In the genomic region with DNA sequence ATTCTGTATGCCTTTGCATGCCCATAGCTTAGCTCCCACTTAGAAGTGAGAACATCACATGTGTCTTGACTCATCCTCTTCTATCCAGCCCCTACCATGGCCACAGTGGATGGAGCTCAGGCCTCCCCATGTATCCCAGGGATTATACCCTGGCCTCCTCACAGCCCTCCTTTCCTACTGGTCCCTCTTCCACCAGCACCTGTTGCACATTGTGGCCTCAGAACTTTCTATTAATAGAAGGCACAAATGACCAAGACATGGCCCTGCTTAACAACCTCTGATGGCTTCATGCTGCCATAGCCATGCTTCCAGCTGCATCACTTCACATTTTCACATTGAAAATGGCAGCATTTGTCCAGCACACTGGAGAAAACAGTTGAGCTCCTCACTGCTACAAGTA, we compare ENCODE assay signal across 21 cellular contexts.
DNase-seq lines count a peak whose midpoint lies in the region; ATAC-seq, FAIRE-seq and TF ChIP-seq lines count a peak whose summit lies in the region.
"Had no signal": no experiment of that assay in that cellular context is flagged by ENCODE, and none has a peak within 500 bp of the region (broad histone marks: within the 10 kb centered on the region; RNA-seq: fewer than 3 reads in every experiment).

No MANE protein-coding gene starts in this region.

- H3K9ac ChIP-seq in kidney (ENCODE audit: low read length in 2 of 2) = no peak overlapping the region
- H3K9ac ChIP-seq: BLaER1, GM23248 had no signal

- no peaks in the 10 kb centered on the region for H3K27me3 ChIP-seq in gastrocnemius medialis
- H3K27me3 ChIP-seq: BLaER1 had no signal

- H3K4me3 ChIP-seq in HEK293 (ENCODE audit: low read depth, low read length) = no peak overlapping the region
- no peak overlapping the region for H3K4me3 ChIP-seq in gastrocnemius medialis
- H3K4me3 ChIP-seq in kidney (ENCODE audit: low read length in 2 of 2) = no peak overlapping the region
- H3K4me3 ChIP-seq: BLaER1, GM23248 had no signal

- H3K36me3 ChIP-seq in HEK293 (ENCODE audit: control insufficient read depth in 2 of 2, insufficient read depth in 1 of 2, low read length in 2 of 2) (no peaks in the 10 kb centered on the region), gastrocnemius medialis (no peaks in the 10 kb centered on the region), kidney (ENCODE audit: control insufficient read depth in 1 of 2, insufficient read depth in 2 of 2, low read length in 2 of 2) (no peaks in the 10 kb centered on the region)
- H3K36me3 ChIP-seq: BLaER1 had no signal

- ATAC-seq in gastrocnemius medialis = peak; percentile 64 to 77
- ATAC-seq: CD8-positive, alpha-beta T cell had no signal

- in situ Hi-C loops in gastrocnemius medialis (cut with MboI; ENCODE audit: low sequenced_read_pairs in 4 of 4) = no loop called here

- CTCF ChIA-PET in HEK293 (lab: Yijun Ruan, JAX) = no interaction called here

- intact Hi-C loops in gastrocnemius medialis (cut with DNase I; ENCODE audit: low total_unique reads) (no loop called here), kidney (cut with DNase I) (no loop called here)

- no peak for TF ChIP-seq POLR2A in gastrocnemius medialis (IDR thresholded peaks at IDR 0.05)

- peak; percentile 65 for DNase-seq in myocyte (ENCODE audit: low read depth)
- DNase-seq in gastrocnemius medialis = peak; percentile 20 to 64
- no peak for DNase-seq in kidney
- DNase-seq in activated effector memory CD4-positive, alpha-beta T cell treated with Interleukin-2 at 50 U/mL for 16 hours = no peak
- no peak for DNase-seq in NCI-H2029 (lab: John Stamatoyannopoulos, UW)
- DNase-seq: Caco-2; CD4-positive, CD25-positive, alpha-beta regulatory T cell; CD8-positive, alpha-beta T cell; DMS153; DND-41; GM23248; H7; HCEC 1CT had no signal

- no peak for FAIRE-seq in kidney (lab: Jason Lieb, UNC)
- FAIRE-seq: A204.1, G401.6, GM12892, H1 had no signal

- H3K4me1 ChIP-seq in HEK293 (ENCODE audit: control insufficient read depth, insufficient read depth, low read length) (no peaks in the 10 kb centered on the region), gastrocnemius medialis (peaks cover 15 to 21% of the 10 kb centered on the region in 2 donors), kidney (ENCODE audit: control insufficient read depth in 1 of 2, insufficient read depth in 1 of 2, low read depth in 1 of 2, low read length in 2 of 2) (no peaks in the 10 kb centered on the region)
- H3K4me1 ChIP-seq: BLaER1, Caco-2 had no signal

- no peak overlapping the region for H3K27ac ChIP-seq in HEK293 (ENCODE audit: extremely low read depth, low read depth, low read length)
- H3K27ac ChIP-seq in gastrocnemius medialis = peak overlapping the region; percentile 52 to 80 (median 70)
- H3K27ac ChIP-seq in kidney (ENCODE audit: low read depth in 2 of 2, low read length in 2 of 2) = no peak overlapping the region
- H3K27ac ChIP-seq: 22Rv1, BLaER1, C4-2B, GM23248 had no signal

- H3K9me3 ChIP-seq in HEK293 (ENCODE audit: control insufficient read depth, insufficient read depth, low read depth, low read length) (no peaks in the 10 kb centered on the region), gastrocnemius medialis (no peaks in the 10 kb centered on the region), kidney (ENCODE audit: control insufficient read depth in 1 of 2, low read length in 2 of 2) (no peaks in the 10 kb centered on the region)
- H3K9me3 ChIP-seq: BLaER1, Caco-2 had no signal

- POLR2A ChIA-PET in HEK293 (lab: Yijun Ruan, JAX) = no interaction called here

- no peak for TF ChIP-seq CTCF in HEK293 (tag by site-specific recombination; IDR thresholded peaks at IDR 0.05)
- no peak for TF ChIP-seq CTCF in gastrocnemius medialis (IDR thresholded peaks at IDR 0.05 in 4 of 5, conservative IDR thresholded peaks at IDR 0.05 in 1 of 5)
- TF ChIP-seq CTCF in kidney (IDR thresholded peaks at IDR 0.05; ENCODE audit: borderline replicate concordance, extremely low read depth, insufficient read depth) = no peak

TF ChIP-seq in HEK293, 187 proteins besides CTCF, POLR2A, EP300 and RAD21:
- 0 out of 2 replicates have a peak, but pooled peaks have one; percentile 23 for TF ChIP-seq SCRT1 (tag by site-specific recombination; IDR thresholded peaks at IDR 0.05; ENCODE audit: borderline replicate concordance)
- TF ChIP-seq YY1 (tag by site-specific recombination; IDR thresholded peaks at IDR 0.05) = no peak
- no peak for TF ChIP-seq ZBTB21 (tag by site-specific recombination; IDR thresholded peaks at IDR 0.05)
- TF ChIP-seq SCRT2 (tag by site-specific recombination; IDR thresholded peaks at IDR 0.05) = peak; percentile 48
- TF ChIP-seq ZNF354C (tag by site-specific recombination; IDR thresholded peaks at IDR 0.05; ENCODE audit: borderline replicate concordance, low read depth) = no peak
- TF ChIP-seq, protein P1, sequence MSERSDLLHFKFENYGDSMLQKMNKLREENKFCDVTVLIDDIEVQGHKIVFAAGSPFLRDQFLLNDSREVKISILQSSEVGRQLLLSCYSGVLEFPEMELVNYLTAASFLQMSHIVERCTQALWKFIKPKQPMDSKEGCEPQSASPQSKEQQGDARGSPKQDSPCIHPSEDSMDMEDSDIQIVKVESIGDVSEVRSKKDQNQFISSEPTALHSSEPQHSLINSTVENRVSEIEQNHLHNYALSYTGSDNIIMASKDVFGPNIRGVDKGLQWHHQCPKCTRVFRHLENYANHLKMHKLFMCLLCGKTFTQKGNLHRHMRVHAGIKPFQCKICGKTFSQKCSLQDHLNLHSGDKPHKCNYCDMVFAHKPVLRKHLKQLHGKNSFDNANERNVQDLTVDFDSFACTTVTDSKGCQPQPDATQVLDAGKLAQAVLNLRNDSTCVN (tag by site-specific recombination; optimal IDR thresholded peaks at IDR 0.05) = no peak
- no peak for TF ChIP-seq ZNF248 (tag by site-specific recombination; IDR thresholded peaks at IDR 0.05)

Comparison
In these comparisons a context has a peak if more than half of its experiments do, and no peak if none do; other contexts are left out.
1. H3K27ac ChIP-seq: peak in gastrocnemius medialis (4 of 4); none in HEK293 (single experiment) and kidney (0 of 2).
2. DNase-seq: peak in myocyte (single experiment) and gastrocnemius medialis (2 of 2); none in kidney (single experiment), activated effector memory CD4-positive, alpha-beta T cell treated with Interleukin-2 at 50 U/mL for 16 hours (single experiment) and NCI-H2029 (single experiment).